ENCODE assay signal across 1 cellular context in the genomic region with DNA sequence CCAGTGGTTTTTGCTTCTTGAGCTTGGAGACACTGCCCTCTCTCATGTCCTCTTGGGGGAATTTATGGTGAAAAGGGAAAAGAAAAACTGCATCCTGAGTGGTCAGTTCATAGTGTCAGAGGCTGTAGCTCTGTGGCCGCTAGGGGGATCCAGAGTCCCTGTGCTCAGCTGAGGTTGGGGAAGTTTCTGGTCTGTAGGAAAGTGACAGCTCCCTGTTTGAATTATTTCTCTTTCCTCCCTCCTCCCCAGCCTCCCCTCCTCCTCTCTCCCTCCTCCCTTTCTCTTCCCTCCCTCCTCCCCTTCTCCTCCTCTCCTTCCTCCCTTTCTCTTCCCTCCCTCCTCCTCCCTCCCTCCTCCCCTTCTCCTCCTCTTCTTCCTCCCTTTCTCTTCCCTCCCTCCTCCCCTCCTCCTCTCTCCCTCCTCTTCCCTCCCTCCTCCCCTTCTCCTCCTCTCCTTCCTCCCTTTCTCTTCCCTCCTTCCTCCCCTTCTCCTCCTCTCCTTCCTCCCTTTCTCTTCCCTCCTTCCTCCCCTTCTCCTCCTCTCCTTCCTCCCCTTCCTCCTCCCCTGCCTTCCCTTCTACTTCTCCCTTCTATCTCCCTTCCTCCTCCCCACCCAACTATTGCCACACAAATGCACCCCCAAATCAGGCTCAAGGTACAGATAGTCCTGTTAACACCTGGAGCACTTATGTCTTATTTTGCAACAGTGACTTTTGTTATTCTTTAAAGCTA.
TF ChIP-seq lines count a peak whose summit lies in the region.

No MANE protein-coding gene starts in this region.

TF ChIP-seq in SK-N-SH treated with all-trans-retinoic acid at 6 μM for 48 hours, 23 proteins besides CTCF, POLR2A, EP300 and RAD21 (continued from another document):
- TF ChIP-seq, protein P1, sequence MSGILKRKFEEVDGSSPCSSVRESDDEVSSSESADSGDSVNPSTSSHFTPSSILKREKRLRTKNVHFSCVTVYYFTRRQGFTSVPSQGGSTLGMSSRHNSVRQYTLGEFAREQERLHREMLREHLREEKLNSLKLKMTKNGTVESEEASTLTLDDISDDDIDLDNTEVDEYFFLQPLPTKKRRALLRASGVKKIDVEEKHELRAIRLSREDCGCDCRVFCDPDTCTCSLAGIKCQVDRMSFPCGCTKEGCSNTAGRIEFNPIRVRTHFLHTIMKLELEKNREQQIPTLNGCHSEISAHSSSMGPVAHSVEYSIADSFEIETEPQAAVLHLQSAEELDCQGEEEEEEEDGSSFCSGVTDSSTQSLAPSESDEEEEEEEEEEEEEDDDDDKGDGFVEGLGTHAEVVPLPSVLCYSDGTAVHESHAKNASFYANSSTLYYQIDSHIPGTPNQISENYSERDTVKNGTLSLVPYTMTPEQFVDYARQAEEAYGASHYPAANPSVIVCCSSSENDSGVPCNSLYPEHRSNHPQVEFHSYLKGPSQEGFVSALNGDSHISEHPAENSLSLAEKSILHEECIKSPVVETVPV (CRISPR knock-in tag; IDR thresholded peaks at IDR 0.05): no peak
- TF ChIP-seq, protein P2, sequence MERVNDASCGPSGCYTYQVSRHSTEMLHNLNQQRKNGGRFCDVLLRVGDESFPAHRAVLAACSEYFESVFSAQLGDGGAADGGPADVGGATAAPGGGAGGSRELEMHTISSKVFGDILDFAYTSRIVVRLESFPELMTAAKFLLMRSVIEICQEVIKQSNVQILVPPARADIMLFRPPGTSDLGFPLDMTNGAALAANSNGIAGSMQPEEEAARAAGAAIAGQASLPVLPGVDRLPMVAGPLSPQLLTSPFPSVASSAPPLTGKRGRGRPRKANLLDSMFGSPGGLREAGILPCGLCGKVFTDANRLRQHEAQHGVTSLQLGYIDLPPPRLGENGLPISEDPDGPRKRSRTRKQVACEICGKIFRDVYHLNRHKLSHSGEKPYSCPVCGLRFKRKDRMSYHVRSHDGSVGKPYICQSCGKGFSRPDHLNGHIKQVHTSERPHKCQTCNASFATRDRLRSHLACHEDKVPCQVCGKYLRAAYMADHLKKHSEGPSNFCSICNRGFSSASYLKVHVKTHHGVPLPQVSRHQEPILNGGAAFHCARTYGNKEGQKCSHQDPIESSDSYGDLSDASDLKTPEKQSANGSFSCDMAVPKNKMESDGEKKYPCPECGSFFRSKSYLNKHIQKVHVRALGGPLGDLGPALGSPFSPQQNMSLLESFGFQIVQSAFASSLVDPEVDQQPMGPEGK (CRISPR knock-in tag; IDR thresholded peaks at IDR 0.05; ENCODE audit: borderline replicate concordance): no peak
- TF ChIP-seq ISL1 (CRISPR knock-in tag; IDR thresholded peaks at IDR 0.05) (no peak), GLIS3 (CRISPR knock-in tag; IDR thresholded peaks at IDR 0.05) (no peak), ZFP30 (CRISPR knock-in tag; IDR thresholded peaks at IDR 0.05) (no peak), ESRRG (CRISPR knock-in tag; IDR thresholded peaks at IDR 0.05) (no peak)
- TF ChIP-seq, protein P3, sequence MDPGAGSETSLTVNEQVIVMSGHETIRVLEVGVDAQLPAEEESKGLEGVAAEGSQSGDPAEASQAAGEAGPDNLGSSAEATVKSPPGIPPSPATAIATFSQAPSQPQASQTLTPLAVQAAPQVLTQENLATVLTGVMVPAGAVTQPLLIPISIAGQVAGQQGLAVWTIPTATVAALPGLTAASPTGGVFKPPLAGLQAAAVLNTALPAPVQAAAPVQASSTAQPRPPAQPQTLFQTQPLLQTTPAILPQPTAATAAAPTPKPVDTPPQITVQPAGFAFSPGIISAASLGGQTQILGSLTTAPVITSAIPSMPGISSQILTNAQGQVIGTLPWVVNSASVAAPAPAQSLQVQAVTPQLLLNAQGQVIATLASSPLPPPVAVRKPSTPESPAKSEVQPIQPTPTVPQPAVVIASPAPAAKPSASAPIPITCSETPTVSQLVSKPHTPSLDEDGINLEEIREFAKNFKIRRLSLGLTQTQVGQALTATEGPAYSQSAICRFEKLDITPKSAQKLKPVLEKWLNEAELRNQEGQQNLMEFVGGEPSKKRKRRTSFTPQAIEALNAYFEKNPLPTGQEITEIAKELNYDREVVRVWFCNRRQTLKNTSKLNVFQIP (CRISPR knock-in tag; IDR thresholded peaks at IDR 0.05; ENCODE audit: borderline replicate concordance, low read depth): no peak
- TF ChIP-seq, protein P4, sequence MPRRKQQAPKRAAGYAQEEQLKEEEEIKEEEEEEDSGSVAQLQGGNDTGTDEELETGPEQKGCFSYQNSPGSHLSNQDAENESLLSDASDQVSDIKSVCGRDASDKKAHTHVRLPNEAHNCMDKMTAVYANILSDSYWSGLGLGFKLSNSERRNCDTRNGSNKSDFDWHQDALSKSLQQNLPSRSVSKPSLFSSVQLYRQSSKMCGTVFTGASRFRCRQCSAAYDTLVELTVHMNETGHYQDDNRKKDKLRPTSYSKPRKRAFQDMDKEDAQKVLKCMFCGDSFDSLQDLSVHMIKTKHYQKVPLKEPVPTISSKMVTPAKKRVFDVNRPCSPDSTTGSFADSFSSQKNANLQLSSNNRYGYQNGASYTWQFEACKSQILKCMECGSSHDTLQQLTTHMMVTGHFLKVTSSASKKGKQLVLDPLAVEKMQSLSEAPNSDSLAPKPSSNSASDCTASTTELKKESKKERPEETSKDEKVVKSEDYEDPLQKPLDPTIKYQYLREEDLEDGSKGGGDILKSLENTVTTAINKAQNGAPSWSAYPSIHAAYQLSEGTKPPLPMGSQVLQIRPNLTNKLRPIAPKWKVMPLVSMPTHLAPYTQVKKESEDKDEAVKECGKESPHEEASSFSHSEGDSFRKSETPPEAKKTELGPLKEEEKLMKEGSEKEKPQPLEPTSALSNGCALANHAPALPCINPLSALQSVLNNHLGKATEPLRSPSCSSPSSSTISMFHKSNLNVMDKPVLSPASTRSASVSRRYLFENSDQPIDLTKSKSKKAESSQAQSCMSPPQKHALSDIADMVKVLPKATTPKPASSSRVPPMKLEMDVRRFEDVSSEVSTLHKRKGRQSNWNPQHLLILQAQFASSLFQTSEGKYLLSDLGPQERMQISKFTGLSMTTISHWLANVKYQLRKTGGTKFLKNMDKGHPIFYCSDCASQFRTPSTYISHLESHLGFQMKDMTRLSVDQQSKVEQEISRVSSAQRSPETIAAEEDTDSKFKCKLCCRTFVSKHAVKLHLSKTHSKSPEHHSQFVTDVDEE (CRISPR knock-in tag; IDR thresholded peaks at IDR 0.05): no peak
